In the genomic region with DNA sequence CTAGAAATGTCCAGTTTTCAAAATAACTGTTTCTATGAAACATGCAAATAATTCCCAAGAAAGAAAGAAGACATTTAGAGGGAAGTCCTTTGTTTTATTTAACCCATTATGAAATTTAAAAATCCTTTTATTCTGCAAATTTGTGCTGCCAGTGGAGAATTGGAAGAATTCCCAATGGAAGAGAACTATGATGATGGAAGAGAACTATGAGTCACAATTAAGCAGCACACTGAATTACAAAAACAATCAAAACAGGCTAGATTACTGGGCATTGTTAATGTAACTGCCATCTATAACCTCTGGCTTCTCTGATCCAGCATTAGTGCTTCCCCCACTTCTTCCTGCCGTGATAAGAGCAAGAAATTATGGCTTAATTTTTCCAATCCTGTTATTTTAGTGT, we compare ENCODE assay signal across 19 cellular contexts.
DNase-seq lines count a peak whose midpoint lies in the region; ATAC-seq and TF ChIP-seq lines count a peak whose summit lies in the region.
"Had no signal": no experiment of that assay in that cellular context is flagged by ENCODE, and none has a peak within 500 bp of the region (broad histone marks: within the 10 kb centered on the region; RNA-seq: fewer than 3 reads in every experiment).

No MANE protein-coding gene starts in this region.

- H4K8ac ChIP-seq in H9 (replicated peaks; ENCODE audit: insufficient read length, low read depth, low read length) = no peak overlapping the region

- H4K5ac ChIP-seq in H9 (ENCODE audit: insufficient read length, low read depth, low read length) = no peak overlapping the region

- H3K27ac ChIP-seq in H9 (ENCODE audit: insufficient read length, low read depth, low read length) = peak overlapping the region; percentile 32
- no peak overlapping the region for H3K27ac ChIP-seq in foreskin keratinocyte
- H3K27ac ChIP-seq in aorta (ENCODE audit: low read depth in 1 of 2, low read length in 2 of 2) = no peak overlapping the region
- H3K27ac ChIP-seq: C4-2B, sigmoid colon, SK-N-MC had no signal

- no peak overlapping the region for H3T11ph ChIP-seq in H9 (ENCODE audit: low read length)

- H2BK5ac ChIP-seq in H9 (ENCODE audit: insufficient read length, low read length) = no peak overlapping the region

- H3K27me3 ChIP-seq in H9 (ENCODE audit: insufficient read depth, low read length) (no peaks in the 10 kb centered on the region), foreskin keratinocyte (no peaks in the 10 kb centered on the region), aorta (ENCODE audit: control insufficient read depth in 1 of 2, insufficient read depth in 2 of 2, low read length in 1 of 2) (no peaks in the 10 kb centered on the region)
- H3K27me3 ChIP-seq: sigmoid colon had no signal

- intact Hi-C loops in aorta (cut with DNase I) = no loop called here

- H2AFZ ChIP-seq in H9 (ENCODE audit: low read length) = no peak overlapping the region

- no peak overlapping the region for H3K4me3 ChIP-seq in choroid plexus epithelial cell (ENCODE audit: low read depth, low read length)
- H3K4me3 ChIP-seq in aorta (ENCODE audit: low read length in 2 of 2) = no peak overlapping the region
- H3K4me3 ChIP-seq: lung, sigmoid colon, SK-N-MC had no signal

- H3K56ac ChIP-seq in H9 (ENCODE audit: insufficient read length, low read depth, low read length) = no peak overlapping the region

- no peaks in the 10 kb centered on the region for H3K79me2 ChIP-seq in H9 (ENCODE audit: insufficient read depth, low read length)

- H3K9me3 Mint-ChIP-seq in H9 = no peaks in the 10 kb centered on the region
- H3K9me3 Mint-ChIP-seq: activated CD4-positive, alpha-beta memory T cell treated with anti-CD3 and anti-CD28 coated beads, Interleukin-2, amount 10 ng/mL, durations not matched to agents 7 days and 5 days had no signal

- H3K4me3 Mint-ChIP-seq in H9 = no peak overlapping the region
- H3K4me3 Mint-ChIP-seq: activated CD4-positive, alpha-beta memory T cell treated with anti-CD3 and anti-CD28 coated beads, Interleukin-2, amount 10 ng/mL, durations not matched to agents 7 days and 5 days had no signal

- no peak overlapping the region for H2BK15ac ChIP-seq in H9 (ENCODE audit: low read depth, low read length)

- H3K4me2 ChIP-seq in H9 (ENCODE audit: insufficient read depth, insufficient read length, low read length) = no peak overlapping the region

- H2BK120ac ChIP-seq in H9 (ENCODE audit: low read depth, low read length, poor library complexity, severe bottlenecking) = no peak overlapping the region

- H2AK5ac ChIP-seq in H9 (ENCODE audit: insufficient read length, low read length) = no peak overlapping the region

- no peak overlapping the region for H2BK20ac ChIP-seq in H9 (ENCODE audit: low read depth, low read length, poor library complexity, severe bottlenecking)

- H3K27ac Mint-ChIP-seq in H9 = peak overlapping the region in 2 of 3 experiments; percentile 72 to 97; a peak in 5 of 7 replicates
- H3K27ac Mint-ChIP-seq: activated CD4-positive, alpha-beta memory T cell treated with anti-CD3 and anti-CD28 coated beads, Interleukin-2, amount 10 ng/mL, durations not matched to agents 7 days and 5 days had no signal

- H3K27me3 Mint-ChIP-seq in H9 (ENCODE audit: low read depth) = no peaks in the 10 kb centered on the region
- H3K27me3 Mint-ChIP-seq: activated CD4-positive, alpha-beta memory T cell treated with anti-CD3 and anti-CD28 coated beads, Interleukin-2, amount 10 ng/mL, durations not matched to agents 7 days and 5 days had no signal

- ATAC-seq in foreskin keratinocyte = peak; percentile 55
- no peak for ATAC-seq in aorta (ENCODE audit: low FRiP score)
- no peak for ATAC-seq in GM21360 (IDR thresholded peaks at IDR 0.05; ENCODE audit: unreplicated experiment)

- H3K9me3 ChIP-seq in H9 (ENCODE audit: control insufficient read depth, low read depth, low read length) (no peaks in the 10 kb centered on the region), aorta (ENCODE audit: control insufficient read depth, low read length) (no peaks in the 10 kb centered on the region)
- H3K9me3 ChIP-seq: sigmoid colon had no signal

- H3K18ac ChIP-seq in H9 (ENCODE audit: insufficient read length, low read depth, low read length) = no peak overlapping the region

- H3K23me2 ChIP-seq in H9 (ENCODE audit: insufficient read length, low read depth, low read length, poor library complexity, severe bottlenecking) = no peaks in the 10 kb centered on the region

- H3K36me3 Mint-ChIP-seq in H9 (ENCODE audit: insufficient read depth in 1 of 3, low read depth in 3 of 3) = no peaks in the 10 kb centered on the region

- no peaks in the 10 kb centered on the region for H4K20me1 ChIP-seq in H9 (ENCODE audit: control insufficient read depth, insufficient read depth, insufficient read length)

- H3K9ac ChIP-seq in H9 (ENCODE audit: extremely low read depth, insufficient read length, low read length) = no peak overlapping the region

- DNase-seq in A172 (ENCODE audit: low spot score) = peak; percentile 11
- no peak for DNase-seq in H9
- DNase-seq in choroid plexus epithelial cell (ENCODE audit: low read depth) = peak; percentile 5
- peak; percentile 7 to 11 for DNase-seq in foreskin keratinocyte
- DNase-seq in Kasumi-1 (lab: John Stamatoyannopoulos, UW) = no peak
- no peak for DNase-seq in aorta
- no peak for DNase-seq in activated CD8-positive, alpha-beta memory T cell treated with anti-CD3 and anti-CD28 coated beads for 24 hours
- DNase-seq: activated CD4-positive, alpha-beta memory T cell treated with anti-CD3 and anti-CD28 coated beads, Interleukin-2, amount 10 ng/mL, durations not matched to agents 7 days and 5 days; amygdala; effector CD8-positive, alpha-beta T cell; KBM-7; kidney; NCI-H2029; NCI-H446 treated with DMSO at 0.1 percent for 48 hours; sigmoid colon had no signal

- no peak overlapping the region for H4K91ac ChIP-seq in H9 (ENCODE audit: insufficient read length, low read depth, low read length)

- peaks cover 47 to 49% of the 10 kb centered on the region in 2 experiments for H3K4me1 Mint-ChIP-seq in H9
- H3K4me1 Mint-ChIP-seq: activated CD4-positive, alpha-beta memory T cell treated with anti-CD3 and anti-CD28 coated beads, Interleukin-2, amount 10 ng/mL, durations not matched to agents 7 days and 5 days had no signal

- no peaks in the 10 kb centered on the region for H3K79me1 ChIP-seq in H9 (ENCODE audit: insufficient read depth, low read depth, low read length, poor library complexity, severe bottlenecking)

- H3K36me3 ChIP-seq in aorta (ENCODE audit: control insufficient read depth in 1 of 2, insufficient read depth in 2 of 2, low read length in 1 of 2) = no peaks in the 10 kb centered on the region
- H3K36me3 ChIP-seq: sigmoid colon had no signal

- WGBS in H9 (ENCODE audit: extremely low coverage, insufficient read length, low lambda C conversion rate) = no CpG with 5 or more reads among the region's 1 CpG
- 32 to 35% methylated on average over 1 of the region's 1 CpG for WGBS in aorta, 2 donors

- TF ChIP-seq CTCF in H9 (conservative IDR thresholded peaks at IDR 0.05) = no peak
- TF ChIP-seq CTCF in choroid plexus epithelial cell (conservative IDR thresholded peaks at IDR 0.05; ENCODE audit: low read depth, low read length) = no peak
- TF ChIP-seq CTCF in foreskin keratinocyte (conservative IDR thresholded peaks at IDR 0.05) = no peak

- no peak overlapping the region for H3K23ac ChIP-seq in H9 (ENCODE audit: insufficient read length, low read depth, low read length)

- H3K4me1 ChIP-seq in H9 (ENCODE audit: insufficient read depth, low read length) (peaks cover 6% of the 10 kb centered on the region), foreskin keratinocyte (peaks cover 6% of the 10 kb centered on the region), aorta (ENCODE audit: control insufficient read depth in 1 of 2, insufficient read depth in 2 of 2, low read length in 2 of 2) (no peaks in the 10 kb centered on the region)
- H3K4me1 ChIP-seq: sigmoid colon had no signal

- H3K4ac ChIP-seq in H9 (ENCODE audit: low read depth, low read length) = no peak overlapping the region

- H2BK12ac ChIP-seq in H9 (ENCODE audit: insufficient read length, low read depth, low read length) = no peak overlapping the region

- H3K14ac ChIP-seq in H9 (ENCODE audit: insufficient read depth, low read length) = no peak overlapping the region

Comparison
In these comparisons a context has a peak if more than half of its experiments do, and no peak if none do; other contexts are left out.
1. DNase-seq: peak in A172 (single experiment), choroid plexus epithelial cell (single experiment) and foreskin keratinocyte (2 of 2); none in H9 (single experiment), Kasumi-1 (0 of 2), aorta (0 of 2) and activated CD8-positive, alpha-beta memory T cell treated with anti-CD3 and anti-CD28 coated beads for 24 hours (single experiment).